24 cellular contexts compared by ENCODE assay signal in the genomic region with DNA sequence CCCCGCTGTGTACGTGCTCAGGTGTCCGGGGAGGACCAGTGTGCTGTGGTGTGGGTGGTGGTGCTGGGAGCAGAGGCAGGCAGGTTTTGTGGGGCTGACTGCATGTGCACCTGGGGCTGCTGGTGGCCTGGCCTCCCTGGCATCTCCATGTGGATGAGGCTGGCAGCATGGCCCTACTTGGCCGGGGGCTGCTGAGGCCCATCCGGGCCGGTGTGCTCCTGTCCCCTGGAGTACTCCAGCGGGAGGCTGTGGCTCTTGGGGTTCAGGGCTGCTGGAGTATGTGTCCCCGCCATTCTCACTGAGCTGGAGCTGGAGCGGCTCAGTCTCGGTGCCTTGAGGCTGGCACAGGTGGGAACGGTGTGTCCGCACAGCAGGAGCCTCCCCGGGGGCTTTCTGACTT. TPM values are rescaled to one million over a fixed set of nuclear protein-coding genes. Genes with fewer than 3 reads are reported as not detected.
"Had no signal": no experiment of that assay in that cellular context is flagged by ENCODE, and none has a peak within 500 bp of the region (broad histone marks: within the 10 kb centered on the region; RNA-seq: fewer than 3 reads in every experiment).

No MANE protein-coding gene starts in this region.

- H3K4me3 Mint-ChIP-seq: IgD-negative memory B cell had no signal

- H3K4me2 ChIP-seq: KMS-11, SK-N-SH had no signal

- ATAC-seq: K562 had no signal

- H3K27ac ChIP-seq: KMS-11 had no signal

- H3K4me3 ChIP-seq: K562 had no signal

- H3K9me3 ChIP-seq: SK-N-SH had no signal

- FAIRE-seq: K562, RCC 7860 had no signal

- DNase-seq: Kasumi-1, MM.1S, NCI-H1092 treated with DMSO at 0.1 percent for 48 hours, NCI-H1436, NCI-H187, NCI-H2029, NCI-H2081 treated with DMSO at 0.1 percent for 48 hours, NCI-H2171, NCI-H226, NCI-H446, NCI-H510A, NCI-H524 treated with DMSO at 0.1 percent for 48 hours, NCI-H69, NCI-H774, RPMI8226, SHP77, SK-N-SH, SW 1271 had no signal

- H3K9ac ChIP-seq: KMS-11, SK-N-SH had no signal

- H3K27ac Mint-ChIP-seq: IgD-negative memory B cell had no signal

- H3K36me3 Mint-ChIP-seq: IgD-negative memory B cell had no signal

RNA-seq across cellular contexts. Expression of a gene that starts 42.9 kb away (rescaled TPM):
- total RNA-seq: M059J, SK-MEL-5 had no signal
- polyA plus RNA-seq: K562 had no signal
